11 cellular contexts compared by ENCODE assay signal in genomic region chr5:14560091-14560595, GRCh38. TPM values are rescaled to one million over a fixed set of nuclear protein-coding genes. Genes with fewer than 3 reads are reported as not detected.
DNase-seq lines count a peak whose midpoint lies in the region; ATAC-seq and TF ChIP-seq lines count a peak whose summit lies in the region.
"Had no signal": no experiment of that assay in that cellular context is flagged by ENCODE, and none has a peak within 500 bp of the region (broad histone marks: within the 10 kb centered on the region; RNA-seq: fewer than 3 reads in every experiment).

No MANE protein-coding gene starts in this region.

- TF ChIP-seq POLR2A in NB4 (IDR thresholded peaks at IDR 0.05; ENCODE audit: extremely low read depth, insufficient read length): no peak
- TF ChIP-seq POLR2A in tibial nerve (IDR thresholded peaks at IDR 0.05): no peak

- H3K4me3 ChIP-seq in NB4 (ENCODE audit: low read depth, low read length) (peak overlapping the region; percentile 35), tibial nerve (no peak overlapping the region)
- H3K4me3 ChIP-seq: thoracic aorta had no signal

- no peaks in the 10 kb centered on the region for H3K36me3 Mint-ChIP-seq in immature natural killer cell

- no peaks in the 10 kb centered on the region for H3K9me3 ChIP-seq in tibial nerve
- H3K9me3 ChIP-seq: thoracic aorta had no signal

- H3K27ac ChIP-seq in tibial nerve: no peak overlapping the region
- H3K27ac ChIP-seq: thoracic aorta had no signal

- no peaks in the 10 kb centered on the region for H3K27me3 ChIP-seq in tibial nerve

- H3K4me1 Mint-ChIP-seq in immature natural killer cell: peaks cover 32 to 35% of the 10 kb centered on the region in 2 donors

- 40 to 58% methylated on average over 10 of the region's 10 CpGs for WGBS in tibial nerve, 2 donors

- no peak for TF ChIP-seq EP300 in tibial nerve (IDR thresholded peaks at IDR 0.05)

- H3K27me3 Mint-ChIP-seq in immature natural killer cell (ENCODE audit: low read depth in 3 of 3): peaks cover 0 to 7% (median 2%) of the 10 kb centered on the region in 3 donors

- peak overlapping the region; percentile 78 to 86 (median 83) for H3K4me3 Mint-ChIP-seq in immature natural killer cell

- no peaks in the 10 kb centered on the region for H3K4me1 ChIP-seq in tibial nerve

- DNase-seq in COLO668 (lab: John Stamatoyannopoulos, UW; ENCODE audit: unreplicated experiment) (peak; percentile 91), NB4 (ENCODE audit: low read depth) (peak; percentile 92), NCI-H82 (lab: John Stamatoyannopoulos, UW) (peak; percentile 99), immature natural killer cell (peak; percentile 35 to 40 (median 37)), tibial nerve (ENCODE audit: low spot score in 2 of 2) (no peak), NCI-H526 treated with DMSO at 0.1 percent for 48 hours (lab: John Stamatoyannopoulos, UW) (no peak)
- DNase-seq: DMS79 treated with DMSO at 0.1 percent for 48 hours, mammary epithelial cell had no signal

- TF ChIP-seq CTCF in NB4 (IDR thresholded peaks at IDR 0.05; ENCODE audit: low read depth, low read length): no peak
- no peak for TF ChIP-seq CTCF in tibial nerve (IDR thresholded peaks at IDR 0.05)

- ATAC-seq in GM18517 (IDR thresholded peaks at IDR 0.05; ENCODE audit: unreplicated experiment) (no peak), HG03378 (IDR thresholded peaks at IDR 0.05; ENCODE audit: unreplicated experiment) (no peak)

- peak overlapping the region; percentile 64 to 83 (median 76) for H3K27ac Mint-ChIP-seq in immature natural killer cell

- H3K36me3 ChIP-seq in tibial nerve: no peaks in the 10 kb centered on the region
- H3K36me3 ChIP-seq: thoracic aorta had no signal

- H3K9me3 Mint-ChIP-seq in immature natural killer cell: no peaks in the 10 kb centered on the region

RNA-seq across cellular contexts. Expression of gene OTULINL, which starts 21.4 kb away (rescaled TPM):
- 10 to 100 TPM; 36.6 to 77.8 (median 47.1) TPM for polyA plus RNA-seq in immature natural killer cell
- total RNA-seq in tibial nerve: 10 to 100 TPM in 1 of 4 donors, 1 to 10 TPM in 3; 3.8 to 12.3 (median 4.6) TPM

Comparison
In these comparisons a context has a peak if more than half of its experiments do, and no peak if none do; other contexts are left out.
1. DNase-seq: peak in COLO668 (single experiment), NB4 (single experiment), NCI-H82 (single experiment) and immature natural killer cell (3 of 3); none in tibial nerve (0 of 2) and NCI-H526 treated with DMSO at 0.1 percent for 48 hours (single experiment).